Comparison of ENCODE assay signal across 1 cellular context in genomic region chr5:149285153-149285552, GRCh38.
TF ChIP-seq lines count a peak whose summit lies in the region.

No MANE protein-coding gene starts in this region.

TF ChIP-seq in IMR-90, 13 proteins besides CTCF, POLR2A, EP300 and RAD21:
- TF ChIP-seq CHD1 (IDR thresholded peaks at IDR 0.05; ENCODE audit: low read depth, low read length): no peak
- no peak for TF ChIP-seq RCOR1 (IDR thresholded peaks at IDR 0.05; ENCODE audit: insufficient replicate concordance, low read length)
- TF ChIP-seq MAFK (IDR thresholded peaks at IDR 0.05; ENCODE audit: low read depth, low read length): no peak
- no peak for TF ChIP-seq FOS (IDR thresholded peaks at IDR 0.05; ENCODE audit: low read depth, low read length)
- no peak for TF ChIP-seq RFX5 (IDR thresholded peaks at IDR 0.05; ENCODE audit: low read depth, low read length)
- TF ChIP-seq, protein P1, sequence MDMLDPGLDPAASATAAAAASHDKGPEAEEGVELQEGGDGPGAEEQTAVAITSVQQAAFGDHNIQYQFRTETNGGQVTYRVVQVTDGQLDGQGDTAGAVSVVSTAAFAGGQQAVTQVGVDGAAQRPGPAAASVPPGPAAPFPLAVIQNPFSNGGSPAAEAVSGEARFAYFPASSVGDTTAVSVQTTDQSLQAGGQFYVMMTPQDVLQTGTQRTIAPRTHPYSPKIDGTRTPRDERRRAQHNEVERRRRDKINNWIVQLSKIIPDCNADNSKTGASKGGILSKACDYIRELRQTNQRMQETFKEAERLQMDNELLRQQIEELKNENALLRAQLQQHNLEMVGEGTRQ (IDR thresholded peaks at IDR 0.05; ENCODE audit: low read depth, low read length): no peak
- no peak for TF ChIP-seq NFE2L2 (IDR thresholded peaks at IDR 0.05; ENCODE audit: low read depth, low read length)
- no peak for TF ChIP-seq SMC3 (IDR thresholded peaks at IDR 0.05; ENCODE audit: low read depth, low read length)
- no peak for TF ChIP-seq ELK1 (IDR thresholded peaks at IDR 0.05; ENCODE audit: borderline replicate concordance, low read depth, low read length)
- no peak for TF ChIP-seq BHLHE40 (IDR thresholded peaks at IDR 0.05; ENCODE audit: low read depth, low read length)
- no peak for TF ChIP-seq MAZ (IDR thresholded peaks at IDR 0.05; ENCODE audit: borderline replicate concordance, low read depth, low read length)
- no peak for TF ChIP-seq MXI1 (IDR thresholded peaks at IDR 0.05; ENCODE audit: borderline replicate concordance, low read depth, low read length)
- no peak for TF ChIP-seq CEBPB (IDR thresholded peaks at IDR 0.05; ENCODE audit: low read depth, low read length)
